ENCODE assay signal across 33 cellular contexts in the genomic region with DNA sequence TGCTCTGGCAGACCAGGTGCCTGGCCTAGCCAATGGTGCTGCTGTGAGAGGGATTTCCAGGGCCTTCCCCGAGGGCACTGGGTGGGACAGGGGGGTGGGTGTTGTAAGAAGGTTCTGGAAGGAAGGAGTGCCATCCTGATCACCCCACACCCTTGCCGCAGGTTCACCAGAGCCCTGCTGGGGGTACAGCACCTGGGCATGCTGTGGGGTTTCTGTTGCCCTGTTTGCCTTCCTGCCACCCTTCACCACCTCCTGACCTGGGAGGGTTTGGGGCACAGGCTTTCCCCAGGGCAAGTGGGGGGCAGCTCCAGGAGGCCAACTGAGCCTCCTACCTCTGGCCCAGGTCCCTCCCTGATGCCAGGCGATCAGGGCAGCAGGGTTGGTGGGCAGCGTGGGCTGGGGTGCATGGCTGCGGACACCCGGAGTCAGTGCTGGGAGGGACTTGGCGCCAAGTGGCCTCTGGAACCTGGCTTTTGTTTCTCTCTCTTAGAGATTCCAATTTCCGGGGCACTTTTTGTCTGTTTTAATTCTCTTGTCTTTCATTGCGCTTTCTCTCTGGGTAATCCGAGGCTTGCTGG.
"Had no signal": no experiment of that assay in that cellular context is flagged by ENCODE, and none has a peak within 500 bp of the region (broad histone marks: within the 10 kb centered on the region; RNA-seq: fewer than 3 reads in every experiment).

No MANE protein-coding gene starts in this region.

- H3K27me3 Mint-ChIP-seq: central memory CD8-positive, alpha-beta T cell had no signal

- H3K4me1 ChIP-seq: ascending aorta had no signal

- H3K9me3 ChIP-seq: ascending aorta had no signal

- H3K4me1 Mint-ChIP-seq: activated B cell treated with CpG ODN at 0.5 μM for 24 hours; activated naive CD8-positive, alpha-beta T cell treated with anti-CD3 and anti-CD28 coated beads for 36 hours; central memory CD8-positive, alpha-beta T cell had no signal

- ATAC-seq: activated T-cell treated with anti-CD3 and anti-CD28 coated beads, Interleukin-2, amount 50 U/mL, for 4 hours had no signal

- H3K27ac ChIP-seq: ascending aorta, cardiac muscle cell, PC-9, VCaP had no signal

- H3K27me3 ChIP-seq: ascending aorta, cardiac muscle cell had no signal

- H3K4me2 ChIP-seq: PC-9 had no signal

- H3K36me3 Mint-ChIP-seq: activated CD4-positive, alpha-beta memory T cell treated with anti-CD3 and anti-CD28 coated beads for 36 hours; activated naive CD8-positive, alpha-beta T cell treated with anti-CD3 and anti-CD28 coated beads for 36 hours had no signal

- DNase-seq: activated B cell treated with CpG ODN at 0.5 μM for 24 hours; activated CD4-positive, alpha-beta memory T cell treated with anti-CD3 and anti-CD28 coated beads for 36 hours; activated CD4-positive, alpha-beta T cell treated with anti-CD3 and anti-CD28 coated beads for 4 hours; activated CD4-positive, alpha-beta T cell treated with anti-CD3 and anti-CD28 coated beads, Interleukin-2, amount 50 U/mL, for 1 hour; activated CD4-positive, CD25-positive, alpha-beta regulatory T cell treated with anti-CD3 and anti-CD28 coated beads, Interleukin-2, amount 50 U/mL, for 72 hours; activated naive CD4-positive, alpha-beta T cell; activated naive CD4-positive, alpha-beta T cell treated with anti-CD3 and anti-CD28 coated beads, Interleukin-2, amount 50 U/mL, for 16 hours; activated naive CD8-positive, alpha-beta T cell treated with anti-CD3 and anti-CD28 coated beads for 36 hours; activated T-cell treated with anti-CD3 and anti-CD28 coated beads for 4 hours; activated T-cell treated with anti-CD3 and anti-CD28 coated beads, Interleukin-2, amount 50 U/mL, for 4 hours; amniotic stem cell; Karpas-422; KBM-7; NCI-H1105; NCI-H1417 treated with DMSO at 0.1 percent for 48 hours; NCI-H187 treated with DMSO at 0.1 percent for 48 hours; NCI-H2081; NCI-H226; NCI-H446 treated with DMSO at 0.1 percent for 48 hours; NCI-H524; NCI-H69; NCI-H82; NK-92 treated with Interleukin-12 subunit alpha and Interleukin-12 subunit beta, amount 100 ng/mL, for 24 hours; PC-9; Right ventricle myocardium superior; SW 1271; T-helper 1 cell; T-helper 2 cell; T-helper 9 cell had no signal

- H3K4me3 Mint-ChIP-seq: activated B cell treated with CpG ODN at 0.5 μM for 24 hours; activated CD4-positive, alpha-beta memory T cell treated with anti-CD3 and anti-CD28 coated beads for 36 hours; activated naive CD8-positive, alpha-beta T cell treated with anti-CD3 and anti-CD28 coated beads for 36 hours; activated T-cell treated with anti-CD3 and anti-CD28 coated beads, Interleukin-2, amount 50 U/mL, for 4 hours; central memory CD8-positive, alpha-beta T cell had no signal

- H3K9me3 Mint-ChIP-seq: activated B cell treated with CpG ODN at 0.5 μM for 24 hours; activated CD4-positive, alpha-beta memory T cell treated with anti-CD3 and anti-CD28 coated beads for 36 hours; activated naive CD8-positive, alpha-beta T cell treated with anti-CD3 and anti-CD28 coated beads for 36 hours; activated T-cell treated with anti-CD3 and anti-CD28 coated beads, Interleukin-2, amount 50 U/mL, for 4 hours; central memory CD8-positive, alpha-beta T cell had no signal

- H3K36me3 ChIP-seq: ascending aorta, cardiac muscle cell had no signal

- H2AFZ ChIP-seq: PC-9 had no signal

- H3K27ac Mint-ChIP-seq: activated B cell treated with CpG ODN at 0.5 μM for 24 hours; activated CD4-positive, alpha-beta memory T cell treated with anti-CD3 and anti-CD28 coated beads for 36 hours; activated naive CD8-positive, alpha-beta T cell treated with anti-CD3 and anti-CD28 coated beads for 36 hours had no signal

- H3K4me3 ChIP-seq: ascending aorta, cardiac muscle cell, PC-9 had no signal
